ENCODE assay signal across 25 cellular contexts in the genomic region with DNA sequence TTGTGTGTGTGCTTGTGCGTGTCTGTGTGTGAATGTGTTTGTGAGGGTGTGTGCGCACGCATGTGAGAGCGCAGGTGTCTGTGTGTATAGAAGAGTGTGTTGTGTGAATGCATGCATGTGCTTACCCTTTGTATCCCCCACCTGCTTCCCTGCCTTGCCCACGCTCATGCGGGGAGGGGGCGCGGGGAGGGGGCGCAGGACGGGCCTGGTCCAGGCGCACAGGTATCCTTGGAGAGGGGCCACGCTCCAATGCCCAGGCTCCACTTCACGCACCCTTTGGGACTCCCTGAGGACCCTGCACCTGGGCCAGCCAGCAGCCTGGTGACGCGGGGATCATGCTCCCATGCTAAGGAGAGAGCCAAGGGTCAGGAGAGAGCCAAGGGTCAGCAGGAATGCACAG. TPM values are rescaled to one million over a fixed set of nuclear protein-coding genes. Genes with fewer than 3 reads are reported as not detected.
"Had no signal": no experiment of that assay in that cellular context is flagged by ENCODE, and none has a peak within 500 bp of the region (broad histone marks: within the 10 kb centered on the region; RNA-seq: fewer than 3 reads in every experiment).

No MANE protein-coding gene starts in this region.

- H3K36me3 ChIP-seq: SJCRH30 had no signal

- H3K36me3 Mint-ChIP-seq: IgD-negative memory B cell had no signal

- DNase-seq: Kasumi-1, MM.1S, NCI-H1092 treated with DMSO at 0.1 percent for 48 hours, NCI-H1436, NCI-H187, NCI-H2029, NCI-H2081 treated with DMSO at 0.1 percent for 48 hours, NCI-H2171, NCI-H226, NCI-H446, NCI-H510A, NCI-H524 treated with DMSO at 0.1 percent for 48 hours, NCI-H774, PC-3, SHP77 treated with DMSO at 0.1 percent for 48 hours had no signal

- H3K27ac ChIP-seq: KMS-11, RWPE1 had no signal

- H3K4me3 Mint-ChIP-seq: IgD-negative memory B cell had no signal

- ATAC-seq: K562, Panc1, PC-3, SK-N-SH treated with all-trans-retinoic acid at 6 μM for 48 hours had no signal

- H3K27ac Mint-ChIP-seq: IgD-negative memory B cell had no signal

- H3K4me3 ChIP-seq: K562, SJCRH30 had no signal

- H3K4me2 ChIP-seq: KMS-11 had no signal

- H3K9me3 Mint-ChIP-seq: IgD-negative memory B cell had no signal

- H3K9me3 ChIP-seq: SJCRH30 had no signal

- H3K9ac ChIP-seq: KMS-11 had no signal

RNA-seq across cellular contexts. Expression of gene EN2, which starts 47.9 kb away (rescaled TPM):
- total RNA-seq: HT1080, M059J, OCI-LY7 had no signal
- polyA plus RNA-seq: IgD-negative memory B cell had no signal
